8 cellular contexts compared by ENCODE assay signal in the genomic region with DNA sequence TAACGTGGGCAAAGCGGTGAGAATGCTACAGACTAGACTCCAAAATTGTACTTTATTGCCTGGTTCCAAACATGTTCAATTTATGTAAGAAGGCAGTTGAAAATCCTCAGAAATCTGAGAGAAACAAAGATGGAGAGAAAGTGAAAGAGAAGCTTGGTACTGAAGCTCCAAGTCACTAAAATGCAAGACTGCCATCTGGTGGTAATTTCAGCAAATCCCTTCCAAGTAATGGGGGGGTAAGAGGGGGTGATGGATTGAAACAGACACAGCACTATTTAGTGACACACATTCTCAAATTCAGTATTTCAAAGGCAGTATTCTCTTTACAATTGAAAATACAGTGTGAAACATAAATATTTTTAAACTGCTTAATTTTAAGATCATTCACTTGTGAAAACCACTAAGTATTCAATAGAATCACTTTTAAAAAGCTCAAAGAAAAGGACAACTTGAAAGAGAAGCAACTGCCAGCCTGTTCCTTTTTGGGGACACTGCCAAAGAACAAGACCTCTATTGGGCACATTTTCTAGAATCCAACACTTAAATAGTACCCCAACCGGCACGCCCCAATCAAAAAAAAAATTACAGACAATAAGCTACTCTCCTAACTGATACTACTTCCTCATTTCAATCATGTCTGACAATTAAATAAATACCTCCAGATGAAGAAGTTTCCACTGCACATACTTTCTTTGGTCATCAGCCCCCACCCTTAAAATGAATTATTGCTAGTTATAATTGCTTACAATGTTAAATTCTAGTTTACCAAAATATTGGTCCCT.
DNase-seq lines count a peak whose midpoint lies in the region; TF ChIP-seq lines count a peak whose summit lies in the region.

No MANE protein-coding gene starts in this region.

- DNase-seq in GM10248 (ENCODE audit: extremely low spot score) (peak; percentile 74), HFF-Myc (ENCODE audit: extremely low read depth, low read depth) (peak; percentile 68), MM.1S (peak; percentile 82), SK-N-SH (peak; percentile 74), chondrocyte (ENCODE audit: low spot score) (no peak), stromal cell of bone marrow (ENCODE audit: low read depth) (peak; percentile 71)

- CTCF ChIA-PET in GM10248 (lab: Yijun Ruan, JAX) (interaction anchor here (0.6 to 2.9 kb wide), 38 partner anchors 8 to 1214 kb away, joined by 3 to 36 read pairs (median 4); no protein-coding TSS in a partner anchor), SK-N-SH (lab: Yijun Ruan, JAX) (interaction anchor here (0.6 to 2.2 kb wide), 76 partner anchors 9 to 1222 kb away, joined by 3 to 27 read pairs (median 4); a partner anchor contains a TSS)

- H3K79me2 ChIP-seq in ACC112 (ENCODE audit: control insufficient read depth, insufficient read depth, low read length, unreplicated experiment): no peaks in the 10 kb centered on the region
- H3K79me2 ChIP-seq in MM.1S (ENCODE audit: low read length): no peaks in the 10 kb centered on the region
- H3K79me2 ChIP-seq in SK-N-SH (ENCODE audit: insufficient read depth): no peaks in the 10 kb centered on the region

- peaks cover 6% of the 10 kb centered on the region for H3K4me1 ChIP-seq in ACC112 (ENCODE audit: control insufficient read depth, insufficient read depth, low read length, unreplicated experiment)
- 0 out of 2 replicates have a peak, but pooled peaks cover 3% of the 10 kb centered on the region for H3K4me1 ChIP-seq in MM.1S (ENCODE audit: low read length)
- no peaks in the 10 kb centered on the region; a peak in 1 of 4 replicates for H3K4me1 ChIP-seq in SK-N-SH (ENCODE audit: control insufficient read depth in 1 of 2, insufficient read depth in 2 of 2, low read depth in 1 of 2, low read length in 1 of 2)

- 88% methylated on average over 4 of the region's 4 CpGs for WGBS in SK-N-SH (ENCODE audit: low lambda C conversion rate)

- H3K27me3 Mint-ChIP-seq in chondrocyte (ENCODE audit: low read depth): no peaks in the 10 kb centered on the region

- H3K36me3 ChIP-seq in ACC112 (ENCODE audit: insufficient read depth, low read length) (no peaks in the 10 kb centered on the region; the same call in 1 of the 2 replicates), MM.1S (replicated peaks; ENCODE audit: insufficient read depth, low read length) (no peaks in the 10 kb centered on the region), SK-N-SH (replicated peaks in 1 of 2; ENCODE audit: control insufficient read depth in 1 of 2, insufficient read depth in 2 of 2, low read length in 1 of 2) (no peaks in the 10 kb centered on the region)

- H3K36me3 Mint-ChIP-seq in chondrocyte (ENCODE audit: low read depth): no peaks in the 10 kb centered on the region

- peak overlapping the region; percentile 71 for H2AFZ ChIP-seq in ACC112 (ENCODE audit: low read length, unreplicated experiment)
- H2AFZ ChIP-seq in MM.1S (ENCODE audit: low read length): peak overlapping the region; percentile 48
- peak overlapping the region; percentile 82 for H2AFZ ChIP-seq in SK-N-SH (ENCODE audit: low read depth)

- H3K9me3 Mint-ChIP-seq in chondrocyte (ENCODE audit: low read depth): no peaks in the 10 kb centered on the region

- H3K4me3 Mint-ChIP-seq in chondrocyte (ENCODE audit: unreplicated experiment): peak overlapping the region; percentile 35

- no peak for TF ChIP-seq EP300 in SK-N-SH (IDR thresholded peaks at IDR 0.05; ENCODE audit: borderline replicate concordance in 1 of 2, low read depth in 1 of 2, low read length in 1 of 2)

- H3K27ac Mint-ChIP-seq in chondrocyte (ENCODE audit: unreplicated experiment): peak overlapping the region; percentile 64

- H3K4me2 ChIP-seq in MM.1S (ENCODE audit: low read depth, low read length): peak overlapping the region; percentile 61
- peak overlapping the region; percentile 35; the same call in 1 of the 2 replicates for H3K4me2 ChIP-seq in SK-N-SH

- peak; percentile 92 for TF ChIP-seq RAD21 in SK-N-SH (IDR thresholded peaks at IDR 0.05; ENCODE audit: low read length)

- H4K20me1 ChIP-seq in MM.1S (ENCODE audit: insufficient read depth, low read length) (no peaks in the 10 kb centered on the region), SK-N-SH (ENCODE audit: insufficient read depth) (no peaks in the 10 kb centered on the region)

- H3K4me1 Mint-ChIP-seq in chondrocyte (ENCODE audit: low read depth): peaks cover 5% of the 10 kb centered on the region

- H3K27me3 ChIP-seq in ACC112 (ENCODE audit: insufficient read depth, low read length): no peaks in the 10 kb centered on the region
- no peaks in the 10 kb centered on the region for H3K27me3 ChIP-seq in MM.1S (replicated peaks; ENCODE audit: insufficient read depth, low read length)
- no peaks in the 10 kb centered on the region for H3K27me3 ChIP-seq in SK-N-SH (ENCODE audit: insufficient read depth)
- no peaks in the 10 kb centered on the region for H3K27me3 ChIP-seq in layer of hippocampus (ENCODE audit: control insufficient read depth, insufficient read depth, low read length)

- POLR2A ChIA-PET in GM10248 (lab: Yijun Ruan, JAX) (no interaction called here), SK-N-SH (lab: Yijun Ruan, JAX) (no interaction called here)

- H3K9me2 ChIP-seq in MM.1S (replicated peaks; ENCODE audit: insufficient read depth, low read length) (no peaks in the 10 kb centered on the region), SK-N-SH (no peaks in the 10 kb centered on the region)

- peak overlapping the region; percentile 74 for H3K4me3 ChIP-seq in ACC112 (ENCODE audit: low read depth, low read length)
- H3K4me3 ChIP-seq in HFF-Myc (replicated peaks; ENCODE audit: low read depth, low read length): no peak overlapping the region
- peak overlapping the region; percentile 33 for H3K4me3 ChIP-seq in MM.1S (ENCODE audit: low read length)
- peak overlapping the region in 1 of 2 experiments; percentile 18; a peak in 1 of 4 replicates for H3K4me3 ChIP-seq in SK-N-SH (ENCODE audit: low read depth in 2 of 2, low read length in 1 of 2)

- H3K9ac ChIP-seq in MM.1S (ENCODE audit: low read length) (no peak overlapping the region; the same call in 1 of the 2 replicates), SK-N-SH (no peak overlapping the region)

- peaks cover 3% of the 10 kb centered on the region; the same call in 1 of the 2 replicates for H3F3A ChIP-seq in MM.1S (ENCODE audit: insufficient read depth, low read length)
- H3F3A ChIP-seq in SK-N-SH (replicated peaks; ENCODE audit: insufficient read depth): peaks cover 5% of the 10 kb centered on the region

- TF ChIP-seq CTCF in GM10248 (IDR thresholded peaks at IDR 0.05; ENCODE audit: control extremely low read depth, extremely low read depth, low read depth, missing control alignments) (peak; percentile 70), HFF-Myc (IDR thresholded peaks at IDR 0.05; ENCODE audit: low read depth, low read length, missing control alignments) (peak; percentile 71), MM.1S (IDR thresholded peaks at IDR 0.05; ENCODE audit: low read length) (peak; percentile 84), SK-N-SH (IDR thresholded peaks at IDR 0.05) (peak; percentile 91), chondrocyte (IDR thresholded peaks at IDR 0.05) (peak; percentile 95)

- H3K9me3 ChIP-seq in MM.1S (replicated peaks; ENCODE audit: insufficient read depth, low read length): no peaks in the 10 kb centered on the region
- H3K9me3 ChIP-seq in SK-N-SH: no peaks in the 10 kb centered on the region

- H3K27ac ChIP-seq in ACC112 (ENCODE audit: low read depth, low read length) (peak overlapping the region; percentile 21; the same call in 1 of the 2 replicates), MM.1S (ENCODE audit: low read length) (no peak overlapping the region), SK-N-SH (ENCODE audit: low read depth in 2 of 2, low read length in 1 of 2) (peak overlapping the region; percentile 12 to 40; a peak in 1 of 4 replicates), layer of hippocampus (ENCODE audit: low read depth, low read length) (peak overlapping the region; percentile 96)

TF ChIP-seq in SK-N-SH, 30 proteins besides CTCF, POLR2A, EP300 and RAD21 (continues in another document):
- TF ChIP-seq, protein P1, sequence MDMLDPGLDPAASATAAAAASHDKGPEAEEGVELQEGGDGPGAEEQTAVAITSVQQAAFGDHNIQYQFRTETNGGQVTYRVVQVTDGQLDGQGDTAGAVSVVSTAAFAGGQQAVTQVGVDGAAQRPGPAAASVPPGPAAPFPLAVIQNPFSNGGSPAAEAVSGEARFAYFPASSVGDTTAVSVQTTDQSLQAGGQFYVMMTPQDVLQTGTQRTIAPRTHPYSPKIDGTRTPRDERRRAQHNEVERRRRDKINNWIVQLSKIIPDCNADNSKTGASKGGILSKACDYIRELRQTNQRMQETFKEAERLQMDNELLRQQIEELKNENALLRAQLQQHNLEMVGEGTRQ (IDR thresholded peaks at IDR 0.05; ENCODE audit: borderline replicate concordance, low read depth, low read length): no peak
- TF ChIP-seq POLR2AphosphoS5 (IDR thresholded peaks at IDR 0.05; ENCODE audit: low read depth, low read length): no peak
- TF ChIP-seq, protein P2, sequence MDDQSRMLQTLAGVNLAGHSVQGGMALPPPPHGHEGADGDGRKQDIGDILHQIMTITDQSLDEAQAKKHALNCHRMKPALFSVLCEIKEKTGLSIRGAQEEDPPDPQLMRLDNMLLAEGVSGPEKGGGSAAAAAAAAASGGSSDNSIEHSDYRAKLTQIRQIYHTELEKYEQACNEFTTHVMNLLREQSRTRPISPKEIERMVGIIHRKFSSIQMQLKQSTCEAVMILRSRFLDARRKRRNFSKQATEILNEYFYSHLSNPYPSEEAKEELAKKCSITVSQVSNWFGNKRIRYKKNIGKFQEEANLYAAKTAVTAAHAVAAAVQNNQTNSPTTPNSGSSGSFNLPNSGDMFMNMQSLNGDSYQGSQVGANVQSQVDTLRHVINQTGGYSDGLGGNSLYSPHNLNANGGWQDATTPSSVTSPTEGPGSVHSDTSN (IDR thresholded peaks at IDR 0.05): peak; percentile 41
